In genomic region chr12:116148844-116149243, GRCh38 we compare ENCODE assay signal across 18 cellular contexts.
DNase-seq lines count a peak whose midpoint lies in the region; ATAC-seq, FAIRE-seq and TF ChIP-seq lines count a peak whose summit lies in the region.
"Had no signal": no experiment of that assay in that cellular context is flagged by ENCODE, and none has a peak within 500 bp of the region (broad histone marks: within the 10 kb centered on the region; RNA-seq: fewer than 3 reads in every experiment).

No MANE protein-coding gene starts in this region.

- no peaks in the 10 kb centered on the region for H3K9me3 ChIP-seq in CD4-positive, alpha-beta T cell (ENCODE audit: control insufficient read depth, low read length)
- H3K9me3 ChIP-seq in GM23248 (ENCODE audit: low read depth) (no peaks in the 10 kb centered on the region), pancreas (no peaks in the 10 kb centered on the region)
- H3K9me3 ChIP-seq: BLaER1, right lobe of liver had no signal

- H3K4me3 ChIP-seq in GM23248: no peak overlapping the region
- no peak overlapping the region for H3K4me3 ChIP-seq in pancreas
- H3K4me3 ChIP-seq: BLaER1, right lobe of liver had no signal

- H3K4me2 ChIP-seq in GM23248 (ENCODE audit: unreplicated experiment): peak overlapping the region; percentile 12
- H3K4me2 ChIP-seq: BLaER1 had no signal

- no peak for DNase-seq in CD4-positive, alpha-beta T cell
- DNase-seq in GM23248 (no peak), chondrocyte (ENCODE audit: low spot score) (no peak), pancreas (no peak), NCI-H2081 treated with DMSO at 0.1 percent for 48 hours (lab: John Stamatoyannopoulos, UW) (no peak), ACHN (no peak), NCI-H1694 (lab: John Stamatoyannopoulos, UW) (no peak)
- DNase-seq: activated CD4-positive, alpha-beta T cell treated with anti-CD3 and anti-CD28 coated beads for 4 hours; central memory CD4-positive, alpha-beta T cell; effector memory CD8-positive, alpha-beta T cell; hippocampal formation; midbrain; NCI-H524; nucleus accumbens; right lobe of liver; stimulated activated CD4-positive, alpha-beta T cell treated with anti-CD3 and anti-CD28 coated beads, Interleukin-2, amount 100 ng/mL, for 24 hours had no signal

- H3K9me3 Mint-ChIP-seq in CD4-positive, alpha-beta T cell: no peaks in the 10 kb centered on the region
- H3K9me3 Mint-ChIP-seq in chondrocyte (ENCODE audit: low read depth): no peaks in the 10 kb centered on the region
- H3K9me3 Mint-ChIP-seq: effector memory CD8-positive, alpha-beta T cell had no signal

- no peaks in the 10 kb centered on the region for H3K9me2 ChIP-seq in GM23248 (ENCODE audit: insufficient read depth)

- CTCF ChIA-PET in CD4-positive, alpha-beta T cell (lab: Charles Lee): no interaction called here

- no peak overlapping the region for H3K27ac Mint-ChIP-seq in CD4-positive, alpha-beta T cell
- peak overlapping the region; percentile 96 for H3K27ac Mint-ChIP-seq in chondrocyte (ENCODE audit: unreplicated experiment)
- H3K27ac Mint-ChIP-seq: effector memory CD8-positive, alpha-beta T cell had no signal

- no peak overlapping the region for H3K4me3 Mint-ChIP-seq in CD4-positive, alpha-beta T cell
- no peak overlapping the region for H3K4me3 Mint-ChIP-seq in chondrocyte (ENCODE audit: unreplicated experiment)
- H3K4me3 Mint-ChIP-seq: effector memory CD8-positive, alpha-beta T cell had no signal

- peaks cover 31% of the 10 kb centered on the region for H3F3A ChIP-seq in GM23248 (ENCODE audit: insufficient read depth)

- H3K9ac ChIP-seq in GM23248: no peak overlapping the region
- H3K9ac ChIP-seq: BLaER1 had no signal

- peak; percentile 49 for ATAC-seq in CD4-positive, alpha-beta T cell (ENCODE audit: poor library complexity)
- ATAC-seq in pancreas: peak; percentile 56 to 70 (median 67)
- ATAC-seq: effector memory CD8-positive, alpha-beta T cell had no signal

- POLR2A ChIA-PET in CD4-positive, alpha-beta T cell (lab: Charles Lee): no interaction called here

- no peaks in the 10 kb centered on the region for H3K27me3 Mint-ChIP-seq in CD4-positive, alpha-beta T cell
- H3K27me3 Mint-ChIP-seq in chondrocyte (ENCODE audit: low read depth): no peaks in the 10 kb centered on the region
- H3K27me3 Mint-ChIP-seq: effector memory CD8-positive, alpha-beta T cell had no signal

- no peak overlapping the region for H3K27ac ChIP-seq in CD4-positive, alpha-beta T cell (ENCODE audit: low read depth, low read length)
- H3K27ac ChIP-seq in GM23248 (no peak overlapping the region), pancreas (peak overlapping the region in 1 of 4 donors; percentile 30)
- H3K27ac ChIP-seq: BLaER1, HL-60, right lobe of liver had no signal

- H3K4me1 Mint-ChIP-seq in CD4-positive, alpha-beta T cell (ENCODE audit: low read depth): peaks cover 64% of the 10 kb centered on the region
- H3K4me1 Mint-ChIP-seq in chondrocyte (ENCODE audit: low read depth): peaks cover 87% of the 10 kb centered on the region

- H3K36me3 Mint-ChIP-seq in CD4-positive, alpha-beta T cell (ENCODE audit: low read depth): no peaks in the 10 kb centered on the region
- H3K36me3 Mint-ChIP-seq in chondrocyte (ENCODE audit: low read depth): peaks cover 1% of the 10 kb centered on the region

- intact Hi-C loops in CD4-positive, alpha-beta T cell (cut with DNase I, micrococcal nuclease): loop anchor here in 1 of 2 experiments (10.0 kb wide), 1 partner anchor 86 kb away; no protein-coding TSS in a partner anchor
- intact Hi-C loops in pancreas (cut with DNase I): no loop called here

- WGBS in GM23248 (ENCODE audit: low coverage in 1 of 2, low lambda C conversion rate in 2 of 2, missing lambda C conversion rate in 2 of 2), 2 experiments: 62 to 69% methylated on average over 3 of the region's 3 CpGs
- WGBS in pancreas, 2 donors: 47 to 53% methylated on average over 3 of the region's 3 CpGs

- peaks cover 99% of the 10 kb centered on the region for H3K79me2 ChIP-seq in GM23248 (ENCODE audit: insufficient read depth)

- H3K4me1 ChIP-seq in GM23248 (ENCODE audit: insufficient read depth) (peaks cover 41% of the 10 kb centered on the region), pancreas (peaks cover 14 to 41% (median 30%) of the 10 kb centered on the region in 3 donors)

- H3K36me3 ChIP-seq in GM23248 (ENCODE audit: low read depth): no peaks in the 10 kb centered on the region
- H3K36me3 ChIP-seq in pancreas: no peaks in the 10 kb centered on the region
- H3K36me3 ChIP-seq: BLaER1, right lobe of liver had no signal

- FAIRE-seq in pancreas (lab: Jason Lieb, UNC): no peak

- H4K20me1 ChIP-seq in GM23248 (ENCODE audit: insufficient read depth): peaks cover 51% of the 10 kb centered on the region

- H3K27me3 ChIP-seq in CD4-positive, alpha-beta T cell (ENCODE audit: control insufficient read depth, insufficient read depth, low read length): no peaks in the 10 kb centered on the region
- H3K27me3 ChIP-seq in GM23248 (replicated peaks; ENCODE audit: insufficient read depth) (no peaks in the 10 kb centered on the region), pancreas (no peaks in the 10 kb centered on the region)
- H3K27me3 ChIP-seq: BLaER1, right lobe of liver had no signal

- in situ Hi-C loops in GM23248 (cut with MboI) (no loop called here), ACHN (cut with HindIII; ENCODE audit: low pct_ligation_motif_present, low pct_unique_long_range_greater_than_20kb, low sequenced_read_pairs) (no loop called here)

- TF ChIP-seq CTCF in CD4-positive, alpha-beta T cell (IDR thresholded peaks at IDR 0.05): no peak
- TF ChIP-seq CTCF in chondrocyte (IDR thresholded peaks at IDR 0.05) (no peak), pancreas (IDR thresholded peaks at IDR 0.05) (no peak)

- H2AFZ ChIP-seq in GM23248: no peak overlapping the region
